Comparison of ENCODE assay signal across 8 cellular contexts in genomic region chr17:30970757-30971567, GRCh38. TPM values are rescaled to one million over a fixed set of nuclear protein-coding genes. Genes with fewer than 3 reads are reported as not detected.
DNase-seq lines count a peak whose midpoint lies in the region; ATAC-seq and TF ChIP-seq lines count a peak whose summit lies in the region.

TSS of gene RNF135 (plus strand) at chr17:30971039. CDS start at chr17:30971074, 35 bp downstream.

- H3K4me1 ChIP-seq in NT2/D1 (ENCODE audit: insufficient read depth, insufficient read length) (no peaks in the 10 kb centered on the region), muscle layer of colon (ENCODE audit: insufficient read depth, low read length) (no peaks in the 10 kb centered on the region)

- H3K9me3 Mint-ChIP-seq in stimulated activated memory B cell treated with anti-CD40 and anti-IgM and Interleukin-4, amounts not matched to agents 10 μg/mL and 1 μg/mL and 100 μg/mL, for 72 hours: peaks cover 3% of the 10 kb centered on the region

- TF ChIP-seq POLR2A in GM18526 (IDR thresholded peaks at IDR 0.05; ENCODE audit: extremely low read depth, insufficient read length): peak; percentile 96

- no peaks in the 10 kb centered on the region for H3K27me3 Mint-ChIP-seq in stimulated activated memory B cell treated with anti-CD40 and anti-IgM and Interleukin-4, amounts not matched to agents 10 μg/mL and 1 μg/mL and 100 μg/mL, for 72 hours

- DNase-seq in ACHN (peak; percentile 93), NT2/D1 (ENCODE audit: low read depth, low spot score) (peak; percentile 63)
- peak; percentile 75 to 82 for DNase-seq in activated T-cell treated with anti-CD3 and anti-CD28 coated beads, Interleukin-2, amount 50 U/mL, for 48 hours

- H3K27me3 ChIP-seq in NT2/D1 (ENCODE audit: insufficient read depth, insufficient read length): no peaks in the 10 kb centered on the region
- no peaks in the 10 kb centered on the region for H3K27me3 ChIP-seq in muscle layer of colon (ENCODE audit: control insufficient read depth in 1 of 2, insufficient read depth in 2 of 2, low read length in 2 of 2)

- peak within 1 kb of the TSS; percentile 100 for H3K27ac Mint-ChIP-seq in stimulated activated memory B cell treated with anti-CD40 and anti-IgM and Interleukin-4, amounts not matched to agents 10 μg/mL and 1 μg/mL and 100 μg/mL, for 72 hours

- H3K9ac ChIP-seq in NT2/D1 (ENCODE audit: insufficient read length, low read depth) (peak within 1 kb of the TSS; percentile 84), muscle layer of colon (ENCODE audit: low read length) (peak within 1 kb of the TSS; percentile 86)

- H3K27ac ChIP-seq in muscle layer of colon (ENCODE audit: low read depth, low read length): peak within 1 kb of the TSS; percentile 79

- H3K9me3 ChIP-seq in NT2/D1 (ENCODE audit: insufficient read depth, low read length): no peaks in the 10 kb centered on the region
- no peaks in the 10 kb centered on the region for H3K9me3 ChIP-seq in muscle layer of colon (ENCODE audit: low read length)

- peak within 1 kb of the TSS; percentile 60 for H3K4me3 ChIP-seq in NT2/D1 (ENCODE audit: insufficient read length, low read depth)
- H3K4me3 ChIP-seq in muscle layer of colon (ENCODE audit: low read depth in 1 of 2, low read length in 2 of 2): peak within 1 kb of the TSS; percentile 75 to 91

- H3K36me3 Mint-ChIP-seq in stimulated activated memory B cell treated with anti-CD40 and anti-IgM and Interleukin-4, amounts not matched to agents 10 μg/mL and 1 μg/mL and 100 μg/mL, for 72 hours: peaks cover 28% of the 10 kb centered on the region

- ATAC-seq in HG03108 (IDR thresholded peaks at IDR 0.05; ENCODE audit: unreplicated experiment): peak; percentile 58
- peak; percentile 90 for ATAC-seq in esophagus mucosa
- ATAC-seq in stimulated activated memory B cell treated with anti-CD40 and anti-IgM and Interleukin-4, amounts not matched to agents 10 μg/mL and 1 μg/mL and 100 μg/mL, for 72 hours: peak; percentile 84

- in situ Hi-C loops in ACHN (cut with HindIII; ENCODE audit: low pct_ligation_motif_present, low pct_unique_long_range_greater_than_20kb, low sequenced_read_pairs): no loop called here

- peaks cover 45% of the 10 kb centered on the region for H3K4me1 Mint-ChIP-seq in stimulated activated memory B cell treated with anti-CD40 and anti-IgM and Interleukin-4, amounts not matched to agents 10 μg/mL and 1 μg/mL and 100 μg/mL, for 72 hours

- peaks cover 6% of the 10 kb centered on the region for H3K36me3 ChIP-seq in NT2/D1 (ENCODE audit: insufficient read depth, insufficient read length, low read length)
- no peaks in the 10 kb centered on the region for H3K36me3 ChIP-seq in muscle layer of colon (ENCODE audit: insufficient read depth, low read length)

- H3K4me3 Mint-ChIP-seq in stimulated activated memory B cell treated with anti-CD40 and anti-IgM and Interleukin-4, amounts not matched to agents 10 μg/mL and 1 μg/mL and 100 μg/mL, for 72 hours: peak within 1 kb of the TSS; percentile 99

RNA-seq across cellular contexts. Expression of gene RNF135, which starts in this region (rescaled TPM):
- total RNA-seq in esophagus mucosa: 23.7 TPM

Comparison
In these comparisons a context has a peak if more than half of its experiments do, and no peak if none do; other contexts are left out.
1. Peak in every context shown above with its lines: DNase-seq, ATAC-seq, H3K4me3 ChIP-seq and H3K27ac ChIP-seq.